In the genomic region with DNA sequence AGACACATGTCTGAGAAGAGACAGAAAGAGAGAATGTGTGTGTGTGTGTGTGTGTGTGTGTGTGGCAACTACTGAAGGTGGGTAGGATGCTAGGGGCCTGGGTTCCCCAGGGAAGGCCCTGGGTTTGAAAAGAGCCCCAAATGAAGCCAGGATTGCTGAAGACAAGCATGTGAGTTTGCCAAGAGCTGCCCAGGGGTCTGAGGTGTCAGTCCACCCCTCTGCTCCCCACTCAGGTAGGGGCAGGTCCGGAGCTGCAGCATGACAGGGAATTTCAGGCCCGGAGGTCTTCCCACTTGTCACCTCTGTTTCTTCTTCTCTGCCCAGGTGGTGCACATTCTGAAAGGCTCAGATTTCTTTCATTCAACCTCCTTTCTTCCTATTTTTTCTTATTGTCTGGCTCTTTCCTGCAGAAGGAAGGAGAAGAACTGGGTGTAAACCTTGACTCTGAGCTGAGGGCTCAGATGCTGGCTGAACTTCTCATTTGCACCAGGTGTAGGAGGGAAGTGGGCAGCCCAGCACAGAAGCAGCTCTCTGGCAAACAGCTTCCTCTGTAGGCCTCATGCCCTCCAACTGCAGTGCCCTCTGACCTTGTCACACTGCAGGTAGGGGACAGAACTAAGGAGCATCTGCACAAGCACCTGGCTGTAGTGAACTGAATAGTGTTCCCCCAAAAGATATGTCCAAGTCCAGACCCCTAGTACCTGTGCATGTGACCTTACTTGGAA, we compare ENCODE assay signal across 22 cellular contexts.
DNase-seq lines count a peak whose midpoint lies in the region; ATAC-seq, FAIRE-seq and TF ChIP-seq lines count a peak whose summit lies in the region.
"Had no signal": no experiment of that assay in that cellular context is flagged by ENCODE, and none has a peak within 500 bp of the region (broad histone marks: within the 10 kb centered on the region; RNA-seq: fewer than 3 reads in every experiment).

No MANE protein-coding gene starts in this region.

- H3K36me3 ChIP-seq in spleen = no peaks in the 10 kb centered on the region
- H3K36me3 ChIP-seq: ascending aorta, neural progenitor cell had no signal

- POLR2A ChIA-PET in activated B cell treated with CpG ODN at 0.5 μM for 24 hours (lab: Charles Lee) = interaction anchor here (0.6 to 1.0 kb wide), 3 partner anchors 12 to 745 kb away, joined by 3 read pairs; no protein-coding TSS in a partner anchor

- ATAC-seq in activated T-cell treated with anti-CD3 and anti-CD28 coated beads, Interleukin-2, amount 50 U/mL, for 4 hours = no peak
- no peak for ATAC-seq in activated B cell treated with CpG ODN at 0.5 μM for 24 hours (ENCODE audit: low read depth)
- ATAC-seq: Right ventricle myocardium inferior had no signal

- TF ChIP-seq POLR2A in GM12891 (IDR thresholded peaks at IDR 0.05; ENCODE audit: low read depth, low read length) (no peak), spleen (IDR thresholded peaks at IDR 0.05) (no peak)

- no peaks in the 10 kb centered on the region for H3K27me3 ChIP-seq in spleen (replicated peaks in 1 of 7)
- H3K27me3 ChIP-seq: ascending aorta had no signal

- no peaks in the 10 kb centered on the region for H3K36me3 Mint-ChIP-seq in activated T-cell treated with anti-CD3 and anti-CD28 coated beads, Interleukin-2, amount 50 U/mL, for 24 hours (ENCODE audit: low read depth)
- H3K36me3 Mint-ChIP-seq in activated T-cell treated with anti-CD3 and anti-CD28 coated beads, Interleukin-2, amount 50 U/mL, for 4 hours (ENCODE audit: insufficient read depth) = no peaks in the 10 kb centered on the region
- H3K36me3 Mint-ChIP-seq in activated B cell treated with CpG ODN at 0.5 μM for 24 hours (ENCODE audit: low read depth) = no peaks in the 10 kb centered on the region
- H3K36me3 Mint-ChIP-seq: mesothelial cell of epicardium, neural progenitor cell had no signal

- FAIRE-seq in GM12891 (lab: Jason Lieb, UNC) = no peak
- FAIRE-seq: GM18507 had no signal

- intact Hi-C loops in activated B cell treated with CpG ODN at 0.5 μM for 24 hours (cut with micrococcal nuclease) = no loop called here
- intact Hi-C loops in spleen (cut with DNase I; ENCODE audit: low total_unique reads) = no loop called here

- H3K4me3 Mint-ChIP-seq in activated T-cell treated with anti-CD3 and anti-CD28 coated beads, Interleukin-2, amount 50 U/mL, for 24 hours = no peak overlapping the region
- H3K4me3 Mint-ChIP-seq in activated T-cell treated with anti-CD3 and anti-CD28 coated beads, Interleukin-2, amount 50 U/mL, for 4 hours = no peak overlapping the region
- H3K4me3 Mint-ChIP-seq in activated B cell treated with CpG ODN at 0.5 μM for 24 hours = peak overlapping the region; percentile 59
- H3K4me3 Mint-ChIP-seq: endodermal cell, HFFc6, mesothelial cell of epicardium, neural progenitor cell had no signal

- H3K27ac ChIP-seq in spleen (peak overlapping the region in 5 of 8 donors; percentile 13 to 89 (median 64)), caudate nucleus (ENCODE audit: low read depth, low read length) (no peak overlapping the region)
- H3K27ac ChIP-seq: ascending aorta, neural progenitor cell, VCaP had no signal

- peak; percentile 31 for DNase-seq in activated T-cell treated with anti-CD3 and anti-CD28 coated beads, Interleukin-2, amount 50 U/mL, for 24 hours
- DNase-seq in activated T-cell treated with anti-CD3 and anti-CD28 coated beads, Interleukin-2, amount 50 U/mL, for 4 hours = no peak
- DNase-seq in GM12891 (ENCODE audit: insufficient read length, low spot score) (no peak), activated B cell treated with CpG ODN at 0.5 μM for 24 hours (no peak), spleen (peak; percentile 83), caudate nucleus (lab: John Stamatoyannopoulos, UW) (no peak), GF-D8 (lab: John Stamatoyannopoulos, UW) (no peak), D341Med (ENCODE audit: low spot score) (no peak)
- DNase-seq: cerebellar nuclear complex, endodermal cell, HFFc6, KBM-7, NCI-H1092 treated with DMSO at 0.1 percent for 48 hours, NCI-H2081, NCI-H524 had no signal

- H3K27me3 Mint-ChIP-seq in activated T-cell treated with anti-CD3 and anti-CD28 coated beads, Interleukin-2, amount 50 U/mL, for 24 hours = no peaks in the 10 kb centered on the region
- H3K27me3 Mint-ChIP-seq in activated T-cell treated with anti-CD3 and anti-CD28 coated beads, Interleukin-2, amount 50 U/mL, for 4 hours (ENCODE audit: low read depth) = peaks cover under 1% of the 10 kb centered on the region
- no peaks in the 10 kb centered on the region for H3K27me3 Mint-ChIP-seq in activated B cell treated with CpG ODN at 0.5 μM for 24 hours

- no peak overlapping the region for H3K4me3 ChIP-seq in spleen
- H3K4me3 ChIP-seq: ascending aorta, neural progenitor cell had no signal

- 87 to 97% (median 92%) methylated on average over 2 of the region's 2 CpGs for WGBS in spleen, 5 donors

- TF ChIP-seq CTCF in activated B cell treated with CpG ODN at 0.5 μM for 24 hours (IDR thresholded peaks at IDR 0.05) (no peak), spleen (IDR thresholded peaks at IDR 0.05 in 8 of 11, conservative IDR thresholded peaks at IDR 0.05 in 3 of 11) (no peak)

- CTCF ChIA-PET in activated B cell treated with CpG ODN at 0.5 μM for 24 hours (lab: Charles Lee) = interaction anchor here (0.6 to 1.0 kb wide), 3 partner anchors 8 to 99 kb away, joined by 3 read pairs; no protein-coding TSS in a partner anchor

- no peaks in the 10 kb centered on the region for H3K9me3 ChIP-seq in spleen
- H3K9me3 ChIP-seq: ascending aorta had no signal

- no peak overlapping the region for H3K27ac Mint-ChIP-seq in activated T-cell treated with anti-CD3 and anti-CD28 coated beads, Interleukin-2, amount 50 U/mL, for 24 hours
- H3K27ac Mint-ChIP-seq in activated B cell treated with CpG ODN at 0.5 μM for 24 hours = peak overlapping the region; percentile 65
- H3K27ac Mint-ChIP-seq: activated T-helper 2 cell treated with anti-CD3 and anti-CD28 coated beads, Interferon-gamma antibody, Interleukin-2, Interleukin-4, amounts not matched to agents 10 μg/mL and 5 μg/mL and 100 μg/mL, durations not matched to agents 14 hours and 24 hours and 36 hours; endodermal cell; HFFc6; mesothelial cell of epicardium; neural progenitor cell had no signal

- H3K4me1 ChIP-seq in spleen = peaks cover 34 to 69% (median 56%) of the 10 kb centered on the region in 6 donors
- H3K4me1 ChIP-seq: ascending aorta, neural progenitor cell had no signal

- H3K9me3 Mint-ChIP-seq in activated T-cell treated with anti-CD3 and anti-CD28 coated beads, Interleukin-2, amount 50 U/mL, for 24 hours = no peaks in the 10 kb centered on the region
- no peaks in the 10 kb centered on the region for H3K9me3 Mint-ChIP-seq in activated T-cell treated with anti-CD3 and anti-CD28 coated beads, Interleukin-2, amount 50 U/mL, for 4 hours
- H3K9me3 Mint-ChIP-seq in activated B cell treated with CpG ODN at 0.5 μM for 24 hours = no peaks in the 10 kb centered on the region
- H3K9me3 Mint-ChIP-seq: activated T-helper 2 cell treated with anti-CD3 and anti-CD28 coated beads, Interferon-gamma antibody, Interleukin-2, Interleukin-4, amounts not matched to agents 10 μg/mL and 5 μg/mL and 100 μg/mL, durations not matched to agents 14 hours and 24 hours and 36 hours; HFFc6 had no signal

- peaks cover 60% of the 10 kb centered on the region for H3K4me1 Mint-ChIP-seq in activated T-cell treated with anti-CD3 and anti-CD28 coated beads, Interleukin-2, amount 50 U/mL, for 24 hours (ENCODE audit: low read depth)
- H3K4me1 Mint-ChIP-seq in activated T-cell treated with anti-CD3 and anti-CD28 coated beads, Interleukin-2, amount 50 U/mL, for 4 hours (ENCODE audit: low read depth) = peaks cover 62% of the 10 kb centered on the region
- peaks cover 79% of the 10 kb centered on the region for H3K4me1 Mint-ChIP-seq in activated B cell treated with CpG ODN at 0.5 μM for 24 hours
- H3K4me1 Mint-ChIP-seq: endodermal cell, mesothelial cell of epicardium had no signal

TF ChIP-seq in GM12891, 5 proteins besides CTCF, POLR2A, EP300 and RAD21:
- TF ChIP-seq POU2F2 (IDR thresholded peaks at IDR 0.05; ENCODE audit: low read depth, low read length) = no peak
- TF ChIP-seq SPI1 (IDR thresholded peaks at IDR 0.05; ENCODE audit: low read depth, low read length) = 0 out of 2 replicates have a peak, but pooled peaks have one; percentile 7

Comparison
In these comparisons a context has a peak if more than half of its experiments do, and no peak if none do; other contexts are left out.
1. DNase-seq: peak in activated T-cell treated with anti-CD3 and anti-CD28 coated beads, Interleukin-2, amount 50 U/mL, for 24 hours (single experiment) and spleen (single experiment); none in activated T-cell treated with anti-CD3 and anti-CD28 coated beads, Interleukin-2, amount 50 U/mL, for 4 hours (single experiment), GM12891 (single experiment), activated B cell treated with CpG ODN at 0.5 μM for 24 hours (single experiment), caudate nucleus (0 of 61), GF-D8 (single experiment) and D341Med (single experiment).